Comparison of ENCODE assay signal across 1 cellular context in the genomic region with DNA sequence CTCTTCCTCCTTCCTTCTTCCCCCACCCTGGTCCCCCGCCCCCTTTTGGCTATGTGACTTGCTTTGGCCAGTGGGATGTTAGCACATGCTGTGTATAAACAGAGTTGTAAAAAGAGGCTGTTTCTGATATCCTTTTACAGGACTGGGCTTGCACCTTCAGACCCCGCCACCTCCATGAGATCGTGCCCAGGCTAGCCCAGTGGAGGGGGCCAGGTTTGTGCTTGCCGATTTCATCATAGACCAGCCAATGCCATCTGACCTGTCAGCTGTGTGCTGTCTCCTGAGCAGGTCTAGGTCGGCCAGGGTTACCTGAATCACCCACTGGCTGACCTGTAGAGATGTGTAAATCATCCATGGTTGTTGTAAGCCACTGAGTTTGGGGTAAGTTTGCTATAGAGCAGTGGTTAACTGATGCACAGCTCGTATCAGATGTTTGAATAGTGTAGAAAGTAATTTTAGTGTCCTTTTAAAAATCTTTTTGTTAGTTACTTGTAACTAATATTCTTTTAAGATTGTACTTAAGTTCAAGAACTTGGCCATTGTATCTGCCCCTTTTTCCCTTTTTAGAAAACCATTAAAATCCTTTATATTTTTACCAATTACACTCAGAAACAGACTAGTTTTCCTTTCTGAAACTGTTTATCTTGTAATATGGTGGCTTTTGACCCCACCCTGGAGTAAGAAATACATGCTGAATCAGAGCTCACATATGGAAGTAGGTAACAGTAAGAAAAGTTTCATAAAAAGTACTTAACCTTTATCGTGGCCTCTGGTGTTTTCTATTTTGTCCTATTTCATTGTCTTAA.
A peak's percentile ranks its signal among the peaks of the same experiment; 100 is the strongest.
TF ChIP-seq lines count a peak whose summit lies in the region.

No MANE protein-coding gene starts in this region.

TF ChIP-seq in HepG2, 621 proteins besides CTCF, POLR2A, EP300 and RAD21 (continued from another document):
- TF ChIP-seq, protein P1, sequence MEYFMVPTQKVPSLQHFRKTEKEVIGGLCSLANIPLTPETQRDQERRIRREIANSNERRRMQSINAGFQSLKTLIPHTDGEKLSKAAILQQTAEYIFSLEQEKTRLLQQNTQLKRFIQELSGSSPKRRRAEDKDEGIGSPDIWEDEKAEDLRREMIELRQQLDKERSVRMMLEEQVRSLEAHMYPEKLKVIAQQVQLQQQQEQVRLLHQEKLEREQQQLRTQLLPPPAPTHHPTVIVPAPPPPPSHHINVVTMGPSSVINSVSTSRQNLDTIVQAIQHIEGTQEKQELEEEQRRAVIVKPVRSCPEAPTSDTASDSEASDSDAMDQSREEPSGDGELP (IDR thresholded peaks at IDR 0.05; ENCODE audit: borderline replicate concordance, low read depth) = peak; percentile 41; the same call in 1 of the 2 replicates
- TF ChIP-seq KAT8 (CRISPR knock-in tag; IDR thresholded peaks at IDR 0.05) (peak; percentile 15; the same call in 1 of the 2 replicates), ZNF878 (CRISPR knock-in tag; IDR thresholded peaks at IDR 0.05) (0 out of 2 replicates have a peak, but pooled peaks have one; percentile 39), CHD4 (IDR thresholded peaks at IDR 0.05; ENCODE audit: borderline replicate concordance, low read length) (0 out of 2 replicates have a peak, but pooled peaks have one; percentile 87), ZNF543 (CRISPR knock-in tag; IDR thresholded peaks at IDR 0.05) (0 out of 2 replicates have a peak, but pooled peaks have one; percentile 11), CEBPB (IDR thresholded peaks at IDR 0.05; ENCODE audit: borderline replicate concordance, low read depth, low read length) (peak; percentile 22; the same call in 1 of the 2 replicates), ZSCAN31 (CRISPR knock-in tag; IDR thresholded peaks at IDR 0.05; ENCODE audit: low read depth) (0 out of 2 replicates have a peak, but pooled peaks have one; percentile 27)
- TF ChIP-seq, protein P2, sequence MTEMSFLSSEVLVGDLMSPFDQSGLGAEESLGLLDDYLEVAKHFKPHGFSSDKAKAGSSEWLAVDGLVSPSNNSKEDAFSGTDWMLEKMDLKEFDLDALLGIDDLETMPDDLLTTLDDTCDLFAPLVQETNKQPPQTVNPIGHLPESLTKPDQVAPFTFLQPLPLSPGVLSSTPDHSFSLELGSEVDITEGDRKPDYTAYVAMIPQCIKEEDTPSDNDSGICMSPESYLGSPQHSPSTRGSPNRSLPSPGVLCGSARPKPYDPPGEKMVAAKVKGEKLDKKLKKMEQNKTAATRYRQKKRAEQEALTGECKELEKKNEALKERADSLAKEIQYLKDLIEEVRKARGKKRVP (CRISPR knock-in tag; IDR thresholded peaks at IDR 0.05) = 0 out of 4 replicates have a peak, but pooled peaks of 1 of the 2 experiments have one; percentile 36
